ENCODE assay signal across 1 cellular context in genomic region chr3:34882764-34883163, GRCh38.
TF ChIP-seq lines count a peak whose summit lies in the region.

No MANE protein-coding gene starts in this region.

TF ChIP-seq in H1, 55 proteins besides CTCF, POLR2A, EP300 and RAD21 (continued from another document):
- no peak for TF ChIP-seq E2F6 (IDR thresholded peaks at IDR 0.05)
- TF ChIP-seq RFX5 (IDR thresholded peaks at IDR 0.05; ENCODE audit: borderline replicate concordance, low read depth, low read length), result no peak
- no peak for TF ChIP-seq CHD2 (IDR thresholded peaks at IDR 0.05; ENCODE audit: low read length)
- no peak for TF ChIP-seq SP1 (IDR thresholded peaks at IDR 0.05; ENCODE audit: low read depth, low read length)
- TF ChIP-seq BACH1 (IDR thresholded peaks at IDR 0.05; ENCODE audit: low read length), result no peak
- no peak for TF ChIP-seq CEBPB (IDR thresholded peaks at IDR 0.05; ENCODE audit: low read depth, low read length)
- no peak for TF ChIP-seq USF2 (IDR thresholded peaks at IDR 0.05; ENCODE audit: low read length)
- no peak for TF ChIP-seq TAF1 (IDR thresholded peaks at IDR 0.05; ENCODE audit: low read depth, low read length)
- no peak for TF ChIP-seq SIX5 (IDR thresholded peaks at IDR 0.05; ENCODE audit: low read depth, low read length)
